16 cellular contexts compared by ENCODE assay signal in genomic region chr12:15186593-15186992, GRCh38. TPM values are rescaled to one million over a fixed set of nuclear protein-coding genes. Genes with fewer than 3 reads are reported as not detected.
DNase-seq lines count a peak whose midpoint lies in the region; ATAC-seq and TF ChIP-seq lines count a peak whose summit lies in the region.
"Had no signal": no experiment of that assay in that cellular context is flagged by ENCODE, and none has a peak within 500 bp of the region (broad histone marks: within the 10 kb centered on the region; RNA-seq: fewer than 3 reads in every experiment).

No MANE protein-coding gene starts in this region.

- 11% methylated on average over 1 of the region's 1 CpG for WGBS in esophagus squamous epithelium, 2 donors

- H3K36me3 Mint-ChIP-seq in T-helper 17 cell (ENCODE audit: low read depth): peaks cover 2% of the 10 kb centered on the region

- peak overlapping the region in 3 of 4 donors; percentile 51 to 61 (median 60) for H3K27ac ChIP-seq in esophagus squamous epithelium
- H3K27ac ChIP-seq: BLaER1, GM23248, upper lobe of left lung had no signal

- no peaks in the 10 kb centered on the region for H3K36me3 ChIP-seq in esophagus squamous epithelium
- H3K36me3 ChIP-seq: BLaER1, prostate gland, upper lobe of left lung had no signal

- no peak for TF ChIP-seq POLR2A in esophagus squamous epithelium (IDR thresholded peaks at IDR 0.05)

- H3K27ac Mint-ChIP-seq in T-helper 17 cell: no peak overlapping the region
- H3K27ac Mint-ChIP-seq: activated CD4-positive, alpha-beta memory T cell treated with anti-CD3 and anti-CD28 coated beads, Interleukin-2, amount 10 ng/mL, durations not matched to agents 7 days and 5 days had no signal

- H3K9me3 ChIP-seq in esophagus squamous epithelium (no peaks in the 10 kb centered on the region), T-helper 17 cell (ENCODE audit: control insufficient read depth, low read length, poor library complexity, severe bottlenecking) (no peaks in the 10 kb centered on the region)
- H3K9me3 ChIP-seq: BLaER1, mucosa of descending colon, prostate gland, upper lobe of left lung had no signal

- no peak for ATAC-seq in T-helper 17 cell
- ATAC-seq: mucosa of descending colon had no signal

- H3K27me3 ChIP-seq in esophagus squamous epithelium: no peaks in the 10 kb centered on the region
- H3K27me3 ChIP-seq: BLaER1, upper lobe of left lung had no signal

- no peak overlapping the region for H3K4me3 Mint-ChIP-seq in T-helper 17 cell
- H3K4me3 Mint-ChIP-seq: activated CD4-positive, alpha-beta memory T cell treated with anti-CD3 and anti-CD28 coated beads, Interleukin-2, amount 10 ng/mL, durations not matched to agents 7 days and 5 days had no signal

- peaks cover 0 to 15% (median 0%) of the 10 kb centered on the region in 3 donors for H3K4me1 ChIP-seq in esophagus squamous epithelium
- H3K4me1 ChIP-seq: BLaER1, upper lobe of left lung had no signal

- intact Hi-C loops in esophagus squamous epithelium (cut with DNase I) (no loop called here), posterior cingulate gyrus (cut with DNase I) (no loop called here)

- DNase-seq in COR-L47 (lab: John Stamatoyannopoulos, UW) (peak; percentile 17), NCI-H2227 treated with DMSO at 0.1 percent for 48 hours (lab: John Stamatoyannopoulos, UW) (peak; percentile 36), esophagus squamous epithelium (lab: John Stamatoyannopoulos, UW) (no peak), retina (peak; percentile 21), T-helper 17 cell (no peak), GM19240 (ENCODE audit: insufficient read length, low spot score) (no peak), posterior cingulate gyrus (no peak)
- DNase-seq: activated CD4-positive, alpha-beta memory T cell treated with anti-CD3 and anti-CD28 coated beads, Interleukin-2, amount 10 ng/mL, durations not matched to agents 7 days and 5 days; cortex of kidney; GM23248; mucosa of descending colon; NCI-H2029; stimulated activated CD8-positive, alpha-beta memory T cell treated with anti-CD3 and anti-CD28 coated beads, Interleukin-4, amount 100 ng/mL, for 48 hours; upper lobe of left lung had no signal

- peaks cover 22% of the 10 kb centered on the region for H3K27me3 Mint-ChIP-seq in T-helper 17 cell
- H3K27me3 Mint-ChIP-seq: activated CD4-positive, alpha-beta memory T cell treated with anti-CD3 and anti-CD28 coated beads, Interleukin-2, amount 10 ng/mL, durations not matched to agents 7 days and 5 days had no signal

- H3K4me3 ChIP-seq in esophagus squamous epithelium: no peak overlapping the region
- H3K4me3 ChIP-seq: BLaER1, GM23248, mucosa of descending colon, prostate gland, upper lobe of left lung had no signal

- no peak for TF ChIP-seq CTCF in esophagus squamous epithelium (IDR thresholded peaks at IDR 0.05)

- H3K4me1 Mint-ChIP-seq in T-helper 17 cell: no peaks in the 10 kb centered on the region
- H3K4me1 Mint-ChIP-seq: activated CD4-positive, alpha-beta memory T cell treated with anti-CD3 and anti-CD28 coated beads, Interleukin-2, amount 10 ng/mL, durations not matched to agents 7 days and 5 days had no signal

RNA-seq across cellular contexts. Expression of gene RERG, which starts 34.6 kb away (rescaled TPM):
- 10 to 100 TPM in 2 of 4 donors, 1 to 10 TPM in 2; 1.4 to 15.1 (median 7.0) TPM for total RNA-seq in esophagus squamous epithelium
- not detected for total RNA-seq in T-helper 17 cell
- total RNA-seq: activated CD4-positive, alpha-beta memory T cell treated with anti-CD3 and anti-CD28 coated beads, Interleukin-2, amount 10 ng/mL, durations not matched to agents 7 days and 5 days; GM23248 had no signal

Comparison
In these comparisons a context has a peak if more than half of its experiments do, and no peak if none do; other contexts are left out.
1. DNase-seq: peak in COR-L47 (single experiment), NCI-H2227 treated with DMSO at 0.1 percent for 48 hours (single experiment) and retina (single experiment); none in esophagus squamous epithelium (single experiment), T-helper 17 cell (0 of 3), GM19240 (single experiment) and posterior cingulate gyrus (0 of 10).